11 cellular contexts compared by ENCODE assay signal in genomic region chr14:25677111-25677510, GRCh38.
"Had no signal": no experiment of that assay in that cellular context is flagged by ENCODE, and none has a peak within 500 bp of the region (broad histone marks: within the 10 kb centered on the region; RNA-seq: fewer than 3 reads in every experiment).

No MANE protein-coding gene starts in this region.

- FAIRE-seq: H1, H54 had no signal

- H3K9ac ChIP-seq: GM23248 had no signal

- H3K4me3 ChIP-seq: GM23248, GM23338, HAP-1 had no signal

- H3K27ac ChIP-seq: GM23248 had no signal

- H3K36me3 ChIP-seq: HAP-1 had no signal

- H3K4me2 ChIP-seq: GM23338 had no signal

- H3K4me1 Mint-ChIP-seq: GM23338, H9 had no signal

- H2AFZ ChIP-seq: GM23248 had no signal

- H3K9me3 ChIP-seq: HAP-1 had no signal

- ATAC-seq: GM23338, HCT116 had no signal

- H3K4me3 Mint-ChIP-seq: GM23338, H9, HFFc6 had no signal

- H3K27ac Mint-ChIP-seq: GM23338, H9, HFFc6 had no signal

- H3K4me1 ChIP-seq: HAP-1 had no signal

- DNase-seq: GM23248, GOT3, H7, H9, HCEC 1CT, HFFc6 had no signal
